Comparison of ENCODE assay signal across 9 cellular contexts in the genomic region with DNA sequence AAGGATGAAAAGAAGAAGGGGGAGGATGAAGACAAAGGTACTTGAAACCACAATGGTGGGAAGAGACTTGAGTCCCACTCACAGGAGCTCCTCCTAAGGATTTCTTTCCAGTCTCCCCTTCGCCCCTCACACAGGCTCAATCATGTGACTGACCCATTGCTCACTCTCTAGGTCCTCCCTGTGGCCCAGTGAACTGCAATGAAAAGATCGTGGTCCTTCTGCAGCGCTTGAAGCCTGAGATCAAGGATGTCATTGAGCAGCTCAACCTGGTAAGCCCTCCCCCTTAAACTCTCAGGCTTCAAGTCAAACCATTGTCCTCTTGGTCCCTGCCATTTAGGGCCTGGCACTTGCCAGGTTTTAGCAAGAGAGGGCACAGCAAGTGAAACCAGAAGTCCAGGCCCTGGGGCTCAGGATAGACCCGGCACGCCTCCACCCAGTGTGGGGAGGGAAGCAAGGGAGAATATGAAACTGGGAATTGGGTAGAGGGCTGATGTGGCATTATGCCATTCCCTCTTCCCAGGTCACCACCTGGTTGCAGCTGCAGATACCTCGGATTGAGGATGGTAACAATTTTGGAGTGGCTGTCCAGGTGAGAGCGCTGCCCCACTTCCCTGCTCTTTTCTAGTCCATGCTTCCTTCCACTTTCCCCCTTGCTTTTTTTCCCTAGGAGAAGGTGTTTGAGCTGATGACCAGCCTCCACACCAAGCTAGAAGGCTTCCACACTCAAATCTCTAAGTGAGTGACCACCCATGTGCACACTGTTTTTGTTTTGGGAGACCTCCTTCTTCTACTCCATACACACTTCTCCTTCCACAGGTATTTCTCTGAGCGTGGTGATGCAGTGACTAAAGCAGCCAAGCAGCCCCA. TPM values are rescaled to one million over a fixed set of nuclear protein-coding genes. Genes with fewer than 3 reads are reported as not detected.
DNase-seq lines count a peak whose midpoint lies in the region; ATAC-seq and TF ChIP-seq lines count a peak whose summit lies in the region.
"Had no signal": no experiment of that assay in that cellular context is flagged by ENCODE, and none has a peak within 500 bp of the region (broad histone marks: within the 10 kb centered on the region; RNA-seq: fewer than 3 reads in every experiment).

No MANE protein-coding gene starts in this region.

- H3K27me3 Mint-ChIP-seq in CD8-positive, alpha-beta memory T cell: no peaks in the 10 kb centered on the region

- POLR2A ChIA-PET in CD8-positive, alpha-beta memory T cell (lab: Charles Lee): interaction anchor here (0.6 to 4.1 kb wide), 5 partner anchors 9 to 104 kb away, joined by 4 to 58 read pairs (median 7); a partner anchor contains a TSS
- POLR2A ChIA-PET in Panc1 (lab: Charles Lee): interaction anchor here (0.6 kb wide), 1 partner anchor 9 kb away, joined by 3 read pairs; a partner anchor contains a TSS

- H3K9me3 ChIP-seq in CD8-positive, alpha-beta memory T cell (ENCODE audit: low read length): no peaks in the 10 kb centered on the region
- H3K9me3 ChIP-seq in Panc1 (ENCODE audit: control insufficient read depth, insufficient read depth, low read depth, low read length) (no peaks in the 10 kb centered on the region), muscle layer of colon (ENCODE audit: low read length) (no peaks in the 10 kb centered on the region)

- H3K27ac ChIP-seq in CD8-positive, alpha-beta memory T cell (ENCODE audit: low read depth, low read length): no peak overlapping the region
- H3K27ac ChIP-seq in Panc1 (ENCODE audit: low read length): peak overlapping the region; percentile 81; the same call in 1 of the 2 replicates
- H3K27ac ChIP-seq in muscle layer of colon (ENCODE audit: low read depth, low read length): no peak overlapping the region

- intact Hi-C loops in Panc1 (cut with micrococcal nuclease; ENCODE audit: unreplicated experiment): no loop called here

- H3K9me3 Mint-ChIP-seq in CD8-positive, alpha-beta memory T cell: peaks cover 0 to 2% (median 0%) of the 10 kb centered on the region in 5 donors

- no peak for DNase-seq in CD8-positive, alpha-beta memory T cell
- DNase-seq in Panc1 (ENCODE audit: low read depth, low spot score): no peak
- DNase-seq in DMS153 treated with DMSO at 0.1 percent for 48 hours (lab: John Stamatoyannopoulos, UW; ENCODE audit: unreplicated experiment): no peak
- no peak for DNase-seq in AG20443 (ENCODE audit: low spot score)
- DNase-seq: activated CD8-positive, alpha-beta memory T cell treated with anti-CD3 and anti-CD28 coated beads for 24 hours; NCI-H82 had no signal

- H3K36me3 Mint-ChIP-seq in CD8-positive, alpha-beta memory T cell: peaks cover 0 to 50% (median 6%) of the 10 kb centered on the region in 3 donors

- peak overlapping the region; percentile 73 for H3K4me3 ChIP-seq in CD8-positive, alpha-beta memory T cell (ENCODE audit: low read length)
- peak overlapping the region in 1 of 2 experiments; percentile 46; a peak in 1 of 4 replicates for H3K4me3 ChIP-seq in Panc1 (ENCODE audit: low read depth in 2 of 2, low read length in 2 of 2)
- peak overlapping the region in 1 of 2 donors; percentile 63 for H3K4me3 ChIP-seq in muscle layer of colon (ENCODE audit: low read depth in 1 of 2, low read length in 2 of 2)
- H3K4me3 ChIP-seq: lung had no signal

- H3K27me3 ChIP-seq in CD8-positive, alpha-beta memory T cell (ENCODE audit: insufficient read depth, low read length, poor library complexity, severe bottlenecking): no peaks in the 10 kb centered on the region
- H3K27me3 ChIP-seq in Panc1 (ENCODE audit: control insufficient read depth, insufficient read depth, low read length): no peaks in the 10 kb centered on the region
- H3K27me3 ChIP-seq in muscle layer of colon (ENCODE audit: control insufficient read depth in 1 of 2, insufficient read depth in 2 of 2, low read length in 2 of 2): no peaks in the 10 kb centered on the region

- BruUV-seq in Panc1 (replicated peaks; lab: Mats Ljungman, UMichigan): no TSS peak

- H3K27ac Mint-ChIP-seq in CD8-positive, alpha-beta memory T cell: peak overlapping the region; percentile 87 to 97 (median 93)

- peaks cover 17% of the 10 kb centered on the region for H3K36me3 ChIP-seq in CD8-positive, alpha-beta memory T cell (ENCODE audit: insufficient read depth, low read length)
- H3K36me3 ChIP-seq in Panc1 (ENCODE audit: control insufficient read depth, insufficient read depth, low read length) (no peaks in the 10 kb centered on the region; the same call in 1 of the 2 replicates), muscle layer of colon (ENCODE audit: insufficient read depth, low read length) (peaks cover 27% of the 10 kb centered on the region)

- H3K4me3 Mint-ChIP-seq in CD8-positive, alpha-beta memory T cell: peak overlapping the region; percentile 83 to 96 (median 90)

- peak overlapping the region; percentile 49 for H3K9ac ChIP-seq in muscle layer of colon (ENCODE audit: low read length)

- peaks cover 53 to 64% (median 59%) of the 10 kb centered on the region in 3 donors for H3K4me1 Mint-ChIP-seq in CD8-positive, alpha-beta memory T cell

- peaks cover 43% of the 10 kb centered on the region for H3K4me1 ChIP-seq in CD8-positive, alpha-beta memory T cell (ENCODE audit: insufficient read depth, low read length)
- H3K4me1 ChIP-seq in Panc1 (ENCODE audit: control insufficient read depth, insufficient read depth, low read length): peaks cover 30% of the 10 kb centered on the region
- H3K4me1 ChIP-seq in muscle layer of colon (ENCODE audit: insufficient read depth, low read length): peaks cover 23% of the 10 kb centered on the region

- CTCF ChIA-PET in CD8-positive, alpha-beta memory T cell (lab: Charles Lee): interaction anchor here (1.3 to 3.8 kb wide), 6 partner anchors 20 to 105 kb away, joined by 4 to 40 read pairs (median 16); a partner anchor contains a TSS
- CTCF ChIA-PET in Panc1 (lab: Charles Lee): interaction anchor here (0.8 kb wide), 1 partner anchor 80 kb away, joined by 3 read pairs; no protein-coding TSS in a partner anchor

- TF ChIP-seq CTCF in Panc1 (IDR thresholded peaks at IDR 0.05): no peak

- ATAC-seq in Panc1 (no peak), HG02885 (IDR thresholded peaks at IDR 0.05; ENCODE audit: poor library complexity, unreplicated experiment) (no peak)

- in situ Hi-C loops in Panc1 (cut with HindIII; ENCODE audit: low pct_unique_long_range_greater_than_20kb, low sequenced_read_pairs): no loop called here

RNA-seq across cellular contexts. Expression of a gene that starts 1.8 kb away (rescaled TPM):
- 100 to 1,000 TPM; 343 to 347 TPM for total RNA-seq in CD8-positive, alpha-beta memory T cell
- 1,041 TPM for polyA plus RNA-seq in CD8-positive, alpha-beta memory T cell
- total RNA-seq in Panc1 (2021; ENCODE audit: unreplicated experiment): 130 TPM
- polyA plus RNA-seq in Panc1 (2012; ENCODE audit: insufficient read length): 132 TPM

RNA-seq across cellular contexts. Expression of a gene that starts 3.6 kb away (rescaled TPM):
- 10 to 100 TPM; 28.1 to 30.2 TPM for total RNA-seq in CD8-positive, alpha-beta memory T cell
- 15.0 TPM for polyA plus RNA-seq in CD8-positive, alpha-beta memory T cell
- 42.5 TPM for total RNA-seq in Panc1 (2021; ENCODE audit: unreplicated experiment)
- 45.0 TPM for polyA plus RNA-seq in Panc1 (2012; ENCODE audit: insufficient read length)

RNA-seq across cellular contexts. Expression of a gene that starts 7.3 kb away (rescaled TPM):
- 1 to 10 TPM in 1 of 2 experiments, under 1 TPM in 1; 0.58 to 1.1 TPM for total RNA-seq in CD8-positive, alpha-beta memory T cell
- not detected for polyA plus RNA-seq in CD8-positive, alpha-beta memory T cell
- total RNA-seq in Panc1 (2021; ENCODE audit: unreplicated experiment): 0.46 TPM
- not detected for polyA plus RNA-seq in Panc1 (2012; ENCODE audit: insufficient read length)

RNA-seq across cellular contexts. Expression of a gene that starts 8.6 kb away (rescaled TPM):
- 100 to 1,000 TPM; 368 to 376 TPM for total RNA-seq in CD8-positive, alpha-beta memory T cell
- polyA plus RNA-seq in CD8-positive, alpha-beta memory T cell: 534 TPM
- total RNA-seq in Panc1 (2021; ENCODE audit: unreplicated experiment): 188 TPM
- 190 TPM for polyA plus RNA-seq in Panc1 (2012; ENCODE audit: insufficient read length)

RNA-seq across cellular contexts. Expression of a gene that starts 9.5 kb away (rescaled TPM):
- total RNA-seq in CD8-positive, alpha-beta memory T cell: 10 to 100 TPM; 85.9 TPM
- polyA plus RNA-seq in CD8-positive, alpha-beta memory T cell: 71.5 TPM
- 48.6 TPM for total RNA-seq in Panc1 (2021; ENCODE audit: unreplicated experiment)
- 35.4 TPM for polyA plus RNA-seq in Panc1 (2012; ENCODE audit: insufficient read length)
